In the genomic region with DNA sequence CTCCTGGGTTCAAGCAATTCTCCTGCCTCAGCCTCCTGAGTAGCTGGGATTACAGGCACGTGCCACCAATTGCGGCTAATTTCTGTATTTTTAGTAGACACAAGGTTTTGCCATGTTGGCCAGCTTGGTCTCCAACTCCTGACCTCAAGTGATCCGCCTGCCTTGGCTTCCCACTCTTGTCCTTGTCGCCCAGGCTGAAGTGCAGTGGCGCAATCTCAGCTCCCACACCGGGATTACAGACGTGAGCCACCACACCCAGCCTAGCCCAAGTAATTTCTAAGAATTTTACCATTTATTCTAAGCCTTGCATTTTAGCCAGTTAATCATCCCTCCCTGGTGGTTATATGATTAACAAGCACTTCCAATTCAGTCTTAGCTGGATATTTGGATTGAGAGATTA, we compare ENCODE assay signal across 14 cellular contexts. TPM values are rescaled to one million over a fixed set of nuclear protein-coding genes. Genes with fewer than 3 reads are reported as not detected.
DNase-seq lines count a peak whose midpoint lies in the region; ATAC-seq and TF ChIP-seq lines count a peak whose summit lies in the region.
"Had no signal": no experiment of that assay in that cellular context is flagged by ENCODE, and none has a peak within 500 bp of the region (broad histone marks: within the 10 kb centered on the region; RNA-seq: fewer than 3 reads in every experiment).

No MANE protein-coding gene starts in this region.

- H3K27ac Mint-ChIP-seq in endodermal cell = no peak overlapping the region
- H3K27ac Mint-ChIP-seq: B cell; CD8-positive, alpha-beta T cell had no signal

- ATAC-seq in left lung = no peak
- ATAC-seq in GM21367 (IDR thresholded peaks at IDR 0.05; ENCODE audit: unreplicated experiment) = no peak
- ATAC-seq: CD8-positive, alpha-beta T cell had no signal

- WGBS in endodermal cell (ENCODE audit: insufficient coverage in 1 of 2, insufficient read length in 1 of 2), 2 experiments = 92 to 96% methylated on average over 7 of the region's 7 CpGs

- H3K9me3 ChIP-seq in endodermal cell (ENCODE audit: control insufficient read depth, low read length) = no peaks in the 10 kb centered on the region
- no peaks in the 10 kb centered on the region for H3K9me3 ChIP-seq in left lung
- no peaks in the 10 kb centered on the region for H3K9me3 ChIP-seq in WERI-Rb-1 (ENCODE audit: severe bottlenecking)

- H3K27me3 ChIP-seq in endodermal cell (ENCODE audit: control insufficient read depth, insufficient read depth, low read length, poor library complexity, severe bottlenecking) = no peaks in the 10 kb centered on the region
- no peaks in the 10 kb centered on the region for H3K27me3 ChIP-seq in left lung
- H3K27me3 ChIP-seq in WERI-Rb-1 (ENCODE audit: insufficient read depth, low read depth, severe bottlenecking) = no peaks in the 10 kb centered on the region

- H3K9me3 Mint-ChIP-seq in endodermal cell = no peaks in the 10 kb centered on the region
- H3K9me3 Mint-ChIP-seq: CD8-positive, alpha-beta T cell had no signal

- H3K4me1 ChIP-seq in endodermal cell (ENCODE audit: control insufficient read depth, insufficient read depth, low read length) = no peaks in the 10 kb centered on the region
- H3K4me1 ChIP-seq in left lung = peaks cover 0 to 9% of the 10 kb centered on the region in 2 donors

- intact Hi-C loops in left lung (cut with DNase I) = no loop called here

- peak; percentile 18 for DNase-seq in CD1c-positive myeloid dendritic cell (ENCODE audit: extremely low spot score)
- peak; percentile 0 for DNase-seq in HT1080 (ENCODE audit: low read depth)
- DNase-seq in endodermal cell = peak; percentile 22
- DNase-seq in left lung = peak; percentile 45 to 46
- DNase-seq in WERI-Rb-1 = no peak
- no peak for DNase-seq in NCI-H1694 (lab: John Stamatoyannopoulos, UW)
- DNase-seq: C1 segment of cervical spinal cord; CD8-positive, alpha-beta T cell; COR-L47; DND-41; GDM1; IMR-90 had no signal

- no peaks in the 10 kb centered on the region for H3K27me3 Mint-ChIP-seq in endodermal cell (ENCODE audit: insufficient read depth)
- H3K27me3 Mint-ChIP-seq: B cell had no signal

- TF ChIP-seq CTCF in endodermal cell (conservative IDR thresholded peaks at IDR 0.05) (no peak), left lung (IDR thresholded peaks at IDR 0.05) (no peak), WERI-Rb-1 (IDR thresholded peaks at IDR 0.05; ENCODE audit: low read depth, low read length) (no peak)

- H3K4me3 ChIP-seq in endodermal cell (ENCODE audit: low read length) (no peak overlapping the region), left lung (no peak overlapping the region), WERI-Rb-1 (ENCODE audit: low read depth, low read length) (no peak overlapping the region)

- no peak overlapping the region for H3K4me3 Mint-ChIP-seq in endodermal cell
- H3K4me3 Mint-ChIP-seq: B cell; CD8-positive, alpha-beta T cell had no signal

- H3K36me3 ChIP-seq in endodermal cell (ENCODE audit: control insufficient read depth, insufficient read depth, low read length) (no peaks in the 10 kb centered on the region), left lung (peaks cover 0 to 42% of the 10 kb centered on the region in 2 donors), WERI-Rb-1 (no peaks in the 10 kb centered on the region)

- no peak overlapping the region for H3K9ac ChIP-seq in endodermal cell (ENCODE audit: extremely low read depth, low read length, poor library complexity, severe bottlenecking)

- H3K27ac ChIP-seq in endodermal cell (ENCODE audit: low read depth, low read length) (no peak overlapping the region), left lung (no peak overlapping the region), WERI-Rb-1 (no peak overlapping the region)

- H3K4me1 Mint-ChIP-seq in endodermal cell = no peaks in the 10 kb centered on the region

- no peaks in the 10 kb centered on the region for H3K36me3 Mint-ChIP-seq in endodermal cell (ENCODE audit: low read depth)
- H3K36me3 Mint-ChIP-seq: CD8-positive, alpha-beta T cell had no signal

RNA-seq across cellular contexts. Expression of gene NAIP, which starts 11.0 kb away (rescaled TPM):
- 0.17 and 0.71 TPM in 2 replicates for total RNA-seq in HT1080 (2014; rRNA removed; shearing (Covaris generic))
- polyA plus RNA-seq in HT1080 (2015; cell fraction: cytosol; rRNA removed) = 0.80 and 1.0 TPM in 2 replicates
- 2.9 and 3.8 TPM in 2 replicates for polyA plus RNA-seq in HT1080 (2015; cell fraction: nucleus; rRNA removed)
- total RNA-seq in endodermal cell = 1 to 10 TPM; 7.9 to 9.3 TPM
- 10.8 TPM for polyA plus RNA-seq in endodermal cell (2013, experiment 1 of 2)
- 13.2 TPM for polyA plus RNA-seq in endodermal cell (2013, experiment 2 of 2)
- 10 to 100 TPM; 18.7 to 88.4 TPM for total RNA-seq in left lung

RNA-seq across cellular contexts. Expression of gene GTF2H2, which starts 53.3 kb away (rescaled TPM):
- 67.4 and 83.4 TPM in 2 replicates for total RNA-seq in HT1080 (2014; rRNA removed; shearing (Covaris generic))
- polyA plus RNA-seq in HT1080 (2015; cell fraction: cytosol; rRNA removed) = 64.2 and 66.0 TPM in 2 replicates
- polyA plus RNA-seq in HT1080 (2015; cell fraction: nucleus; rRNA removed) = 99.4 and 101 TPM in 2 replicates
- total RNA-seq in endodermal cell = 10 to 100 TPM; 46.2 to 52.6 TPM
- polyA plus RNA-seq in endodermal cell (2013, experiment 1 of 2) = 27.6 TPM
- 26.0 TPM for polyA plus RNA-seq in endodermal cell (2013, experiment 2 of 2)
- total RNA-seq in left lung = 10 to 100 TPM; 20.4 to 24.1 TPM

Comparison
In these comparisons a context has a peak if more than half of its experiments do, and no peak if none do; other contexts are left out.
1. DNase-seq: peak in CD1c-positive myeloid dendritic cell (single experiment), HT1080 (single experiment), endodermal cell (single experiment) and left lung (2 of 2); none in WERI-Rb-1 (single experiment) and NCI-H1694 (single experiment).